In genomic region chr18:79853993-79854364, GRCh38 we compare ENCODE assay signal across 15 cellular contexts. TPM values are rescaled to one million over a fixed set of nuclear protein-coding genes. Genes with fewer than 3 reads are reported as not detected.
"Had no signal": no experiment of that assay in that cellular context is flagged by ENCODE, and none has a peak within 500 bp of the region (broad histone marks: within the 10 kb centered on the region; RNA-seq: fewer than 3 reads in every experiment).

No MANE protein-coding gene starts in this region.

- H3K9me3 ChIP-seq: right atrium auricular region had no signal

- H3K36me3 ChIP-seq: right atrium auricular region, tibial nerve had no signal

- H3K27ac ChIP-seq: parathyroid adenoma, right atrium auricular region, tibial nerve had no signal

- DNase-seq: activated B cell treated with CpG ODN at 0.5 μM for 24 hours; activated CD4-positive, alpha-beta T cell treated with anti-CD3 and anti-CD28 coated beads, Interleukin-2, amount 50 U/mL, for 1 hour; activated naive CD4-positive, alpha-beta T cell treated with anti-CD3 and anti-CD28 coated beads for 36 hours; effector memory CD8-positive, alpha-beta T cell; T-helper 1 cell had no signal

- H3K27me3 Mint-ChIP-seq: activated B cell treated with CpG ODN at 0.5 μM for 24 hours had no signal

- H3K9ac ChIP-seq: parathyroid adenoma had no signal

- H3K27me3 ChIP-seq: right atrium auricular region, tibial nerve had no signal

- H3K9me3 Mint-ChIP-seq: activated B cell treated with CpG ODN at 0.5 μM for 24 hours; activated naive CD4-positive, alpha-beta T cell treated with anti-CD3 and anti-CD28 coated beads for 36 hours; activated T-helper 1 cell treated with anti-CD3 and anti-CD28 coated beads, Interleukin-12 subunit alpha, Interleukin-12 subunit beta, Interleukin-2, Interleukin-4 antibody, amounts not matched to agents 30 ng/mL and 10 ng/mL and 1 ng/mL, durations not matched to agents 14 hours and 24 hours and 36 hours; central memory CD8-positive, alpha-beta T cell; dendritic cell treated with granulocyte-macrophage colony-stimulating factor and Interleukin-4, amounts not matched to agents 40 ng/mL and 50 ng/mL, for 4 days; effector memory CD8-positive, alpha-beta T cell; stimulated activated effector memory CD8-positive, alpha-beta T cell treated with anti-CD3 and anti-CD28 coated beads, Interleukin-12 subunit alpha, Interleukin-12 subunit beta, amount 100 ng/mL, for 72 hours had no signal

- H3K4me1 ChIP-seq: parathyroid adenoma had no signal

- H3K4me3 ChIP-seq: right atrium auricular region, tibial nerve had no signal

- H3K4me3 Mint-ChIP-seq: activated B cell treated with CpG ODN at 0.5 μM for 24 hours; activated naive CD4-positive, alpha-beta T cell treated with anti-CD3 and anti-CD28 coated beads for 36 hours; activated T-helper 1 cell treated with anti-CD3 and anti-CD28 coated beads, Interleukin-12 subunit alpha, Interleukin-12 subunit beta, Interleukin-2, Interleukin-4 antibody, amounts not matched to agents 30 ng/mL and 10 ng/mL and 1 ng/mL, durations not matched to agents 14 hours and 24 hours and 36 hours; central memory CD8-positive, alpha-beta T cell; dendritic cell treated with granulocyte-macrophage colony-stimulating factor and Interleukin-4, amounts not matched to agents 40 ng/mL and 50 ng/mL, for 4 days; effector memory CD8-positive, alpha-beta T cell; stimulated activated effector memory CD8-positive, alpha-beta T cell treated with anti-CD3 and anti-CD28 coated beads, Interleukin-12 subunit alpha, Interleukin-12 subunit beta, amount 100 ng/mL, for 72 hours had no signal

- H3K27ac Mint-ChIP-seq: activated B cell treated with CpG ODN at 0.5 μM for 24 hours; activated naive CD4-positive, alpha-beta T cell treated with anti-CD3 and anti-CD28 coated beads for 36 hours; activated T-helper 1 cell treated with anti-CD3 and anti-CD28 coated beads, Interleukin-12 subunit alpha, Interleukin-12 subunit beta, Interleukin-2, Interleukin-4 antibody, amounts not matched to agents 30 ng/mL and 10 ng/mL and 1 ng/mL, durations not matched to agents 14 hours and 24 hours and 36 hours; effector memory CD8-positive, alpha-beta T cell; stimulated activated effector memory CD8-positive, alpha-beta T cell treated with anti-CD3 and anti-CD28 coated beads, Interleukin-12 subunit alpha, Interleukin-12 subunit beta, amount 100 ng/mL, for 72 hours had no signal

- ATAC-seq: effector memory CD8-positive, alpha-beta T cell had no signal

- H3K36me3 Mint-ChIP-seq: stimulated activated effector memory CD8-positive, alpha-beta T cell treated with anti-CD3 and anti-CD28 coated beads, Interleukin-12 subunit alpha, Interleukin-12 subunit beta, amount 100 ng/mL, for 72 hours had no signal

RNA-seq across cellular contexts. Expression of gene KCNG2, which starts 56.2 kb away (rescaled TPM):
- total RNA-seq: activated B cell treated with CpG ODN at 0.5 μM for 24 hours; activated naive CD4-positive, alpha-beta T cell treated with anti-CD3 and anti-CD28 coated beads for 36 hours; activated T-helper 1 cell treated with anti-CD3 and anti-CD28 coated beads, Interleukin-12 subunit alpha, Interleukin-12 subunit beta, Interleukin-2, Interleukin-4 antibody, amounts not matched to agents 30 ng/mL and 10 ng/mL and 1 ng/mL, durations not matched to agents 14 hours and 24 hours and 36 hours; epithelial cell of proximal tubule; kidney epithelial cell; right atrium auricular region had no signal
- polyA plus RNA-seq: neural cell had no signal
